In the genomic region with DNA sequence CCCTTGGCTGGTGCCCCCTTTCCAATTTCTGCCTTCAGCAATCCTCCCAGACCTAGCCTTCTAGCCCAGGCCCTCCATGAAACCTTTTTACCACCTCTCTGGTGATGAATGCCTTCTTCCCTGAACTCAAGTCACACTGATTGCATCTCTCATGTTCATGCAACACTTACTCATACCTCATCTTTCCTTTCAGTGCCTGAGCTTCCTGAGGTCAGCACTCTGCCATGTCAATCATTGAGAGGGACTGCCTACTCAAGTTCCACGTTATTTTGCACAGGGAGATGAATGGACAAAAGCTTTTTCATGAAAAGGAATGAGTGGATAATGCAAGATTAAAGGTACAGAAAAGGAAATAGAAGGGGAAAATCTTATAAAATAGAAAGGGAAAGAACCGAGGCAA, we compare ENCODE assay signal across 20 cellular contexts.
DNase-seq lines count a peak whose midpoint lies in the region; ATAC-seq and TF ChIP-seq lines count a peak whose summit lies in the region.
"Had no signal": no experiment of that assay in that cellular context is flagged by ENCODE, and none has a peak within 500 bp of the region (broad histone marks: within the 10 kb centered on the region; RNA-seq: fewer than 3 reads in every experiment).

No MANE protein-coding gene starts in this region.

- 53% methylated on average over 2 of the region's 2 CpGs for WGBS in mammary epithelial cell (ENCODE audit: low coverage, missing lambda C conversion rate)

- no peak overlapping the region for H3K4me3 Mint-ChIP-seq in activated T-helper 17 cell treated with anti-CD3 and anti-CD28 coated beads, Interleukin-2, amount 50 U/mL, for 72 hours
- H3K4me3 Mint-ChIP-seq: HFFc6 had no signal

- H3K27ac Mint-ChIP-seq in activated T-helper 17 cell treated with anti-CD3 and anti-CD28 coated beads, Interleukin-2, amount 50 U/mL, for 72 hours: no peak overlapping the region
- H3K27ac Mint-ChIP-seq: HFFc6 had no signal

- dilution Hi-C loops in mammary epithelial cell (cut with HindIII; ENCODE audit: low sequenced_read_pairs): no loop called here

- CTCF ChIA-PET in mammary epithelial cell (lab: Charles Lee; ENCODE audit: low non-redundant PET): no interaction called here

- intact Hi-C loops in mammary epithelial cell (cut with micrococcal nuclease): no loop called here
- intact Hi-C loops in breast epithelium (cut with DNase I; ENCODE audit: low total_unique reads): no loop called here

- H3K79me2 ChIP-seq in mammary epithelial cell (ENCODE audit: insufficient read depth, low read length): no peaks in the 10 kb centered on the region

- H3K4me1 ChIP-seq in mammary epithelial cell (ENCODE audit: insufficient read depth, low read length) (peaks cover 4% of the 10 kb centered on the region), breast epithelium (no peaks in the 10 kb centered on the region)
- H3K4me1 ChIP-seq: A549, BE2C had no signal

- no peaks in the 10 kb centered on the region for H3K4me1 Mint-ChIP-seq in activated T-helper 17 cell treated with anti-CD3 and anti-CD28 coated beads, Interleukin-2, amount 50 U/mL, for 72 hours

- TF ChIP-seq POLR2A in breast epithelium (IDR thresholded peaks at IDR 0.05): no peak

- TSS peak; percentile 63 for BruUV-seq in mammary epithelial cell (replicated peaks; lab: Mats Ljungman, UMichigan)

- H3K9me3 Mint-ChIP-seq in activated T-helper 17 cell treated with anti-CD3 and anti-CD28 coated beads, Interleukin-2, amount 50 U/mL, for 72 hours: no peaks in the 10 kb centered on the region

- no peaks in the 10 kb centered on the region for H3K36me3 Mint-ChIP-seq in activated T-helper 17 cell treated with anti-CD3 and anti-CD28 coated beads, Interleukin-2, amount 50 U/mL, for 72 hours (ENCODE audit: low read depth)

- H3K36me3 ChIP-seq in mammary epithelial cell (ENCODE audit: insufficient read depth, low read length) (no peaks in the 10 kb centered on the region), breast epithelium (no peaks in the 10 kb centered on the region)
- H3K36me3 ChIP-seq: BE2C had no signal

- H3K27ac ChIP-seq in mammary epithelial cell (ENCODE audit: insufficient read depth, low read depth, low read length): no peak overlapping the region
- H3K27ac ChIP-seq in breast epithelium: no peak overlapping the region
- H3K27ac ChIP-seq: A549 had no signal

- TF ChIP-seq CTCF in mammary epithelial cell (conservative IDR thresholded peaks at IDR 0.05 in 1 of 2, IDR thresholded peaks at IDR 0.05 in 1 of 2; ENCODE audit: extremely low read depth in 1 of 2, insufficient read depth in 1 of 2, low read depth in 1 of 2, low read length in 2 of 2) (no peak), breast epithelium (IDR thresholded peaks at IDR 0.05) (no peak), epithelial cell of esophagus (IDR thresholded peaks at IDR 0.05; ENCODE audit: insufficient read depth, low read depth, low read length, missing control alignments) (no peak)

- H3K9ac ChIP-seq in mammary epithelial cell (ENCODE audit: insufficient read depth, low read length): no peak overlapping the region

- no peaks in the 10 kb centered on the region for H3K9me3 ChIP-seq in mammary epithelial cell (replicated peaks; ENCODE audit: insufficient read depth, low read length)
- H3K9me3 ChIP-seq in breast epithelium: no peaks in the 10 kb centered on the region
- H3K9me3 ChIP-seq: A549, BE2C had no signal

- in situ Hi-C loops in mammary epithelial cell (cut with MboI; ENCODE audit: low sequenced_read_pairs in 2 of 2): no loop called here

- H3K27me3 ChIP-seq in mammary epithelial cell (ENCODE audit: insufficient read depth, low read length): no peaks in the 10 kb centered on the region
- H3K27me3 ChIP-seq in breast epithelium: no peaks in the 10 kb centered on the region
- H3K27me3 ChIP-seq: BE2C had no signal

- no peak overlapping the region for H3K4me2 ChIP-seq in mammary epithelial cell (ENCODE audit: insufficient read depth, low read depth, low read length)
- H3K4me2 ChIP-seq: A549 had no signal

- DNase-seq in mammary epithelial cell: peak; percentile 53
- DNase-seq in breast epithelium (ENCODE audit: low spot score in 2 of 2): no peak
- peak; percentile 44 for DNase-seq in epithelial cell of esophagus (ENCODE audit: low read depth)
- DNase-seq in midbrain (lab: John Stamatoyannopoulos, UW): no peak
- no peak for DNase-seq in SW480 (ENCODE audit: low spot score)
- DNase-seq in HT-29 (ENCODE audit: low spot score): no peak
- DNase-seq: BE2C, DMS79, H7, HFFc6, KG1, NCI-H1092 treated with DMSO at 0.1 percent for 48 hours, NCI-H1436 treated with DMSO at 0.1 percent for 48 hours, NCI-H2029, NCI-H2171 treated with DMSO at 0.1 percent for 48 hours, NCI-H526, OCI-M1, Right ventricle myocardium superior had no signal

- H2AFZ ChIP-seq in mammary epithelial cell (ENCODE audit: low read depth, low read length): no peak overlapping the region

- no peaks in the 10 kb centered on the region for H4K20me1 ChIP-seq in mammary epithelial cell (ENCODE audit: insufficient read depth, low read length)

- peaks cover 13% of the 10 kb centered on the region for H3K27me3 Mint-ChIP-seq in activated T-helper 17 cell treated with anti-CD3 and anti-CD28 coated beads, Interleukin-2, amount 50 U/mL, for 72 hours

- H3K4me3 ChIP-seq in mammary epithelial cell (replicated peaks in 1 of 3; ENCODE audit: insufficient read depth in 1 of 3, low read depth in 2 of 3, low read length in 3 of 3) (no peak overlapping the region), breast epithelium (no peak overlapping the region), epithelial cell of esophagus (ENCODE audit: low read length) (no peak overlapping the region)
- H3K4me3 ChIP-seq: A549 had no signal

- ATAC-seq in activated T-helper 17 cell treated with anti-CD3 and anti-CD28 coated beads, Interleukin-2, amount 50 U/mL, for 72 hours (replicated peaks): peak; percentile 48
- ATAC-seq: A549 had no signal

Comparison
In these comparisons a context has a peak if more than half of its experiments do, and no peak if none do; other contexts are left out.
1. DNase-seq: peak in mammary epithelial cell (single experiment) and epithelial cell of esophagus (single experiment); none in breast epithelium (0 of 2), midbrain (single experiment), SW480 (single experiment) and HT-29 (single experiment).